In the genomic region with DNA sequence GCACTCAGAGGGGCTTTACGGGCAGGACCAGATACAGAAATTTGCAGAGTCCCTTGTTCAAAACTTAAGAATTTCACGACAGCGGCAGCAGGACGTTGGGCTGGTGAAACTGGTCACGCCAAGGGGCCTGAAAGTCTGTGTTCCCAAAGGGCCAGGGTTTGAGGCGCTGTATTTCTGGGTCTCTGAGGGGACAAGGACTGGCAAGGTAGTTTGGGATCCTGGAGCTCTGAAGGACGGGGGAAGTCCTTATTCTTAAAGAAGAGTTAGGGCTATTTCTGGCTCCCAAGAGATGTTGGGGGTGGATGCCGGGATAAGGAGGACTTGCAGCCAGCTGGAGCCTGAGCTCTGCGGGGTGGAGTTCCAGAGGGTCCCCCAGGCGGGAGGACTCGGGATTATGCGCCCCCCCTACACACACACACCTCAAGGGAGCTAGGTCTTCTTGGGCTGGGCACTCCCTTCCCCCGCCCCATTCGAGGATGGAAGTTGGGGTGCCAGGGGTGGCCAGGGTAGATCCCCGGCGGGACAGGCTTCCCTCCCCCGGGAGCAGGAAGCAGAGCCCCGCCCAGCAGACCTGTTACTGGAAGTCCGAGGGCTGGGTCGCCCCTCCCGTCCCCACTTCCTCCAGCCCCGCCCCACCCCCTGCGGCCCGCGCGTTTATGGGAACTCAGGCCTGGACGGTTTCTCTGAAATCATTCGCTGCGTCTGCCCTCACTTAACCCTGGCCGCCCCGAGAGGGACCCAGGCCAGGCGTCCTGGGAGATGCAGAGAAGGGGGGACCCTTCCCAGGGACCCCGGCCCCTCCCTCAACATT, we compare ENCODE assay signal across 8 cellular contexts. TPM values are rescaled to one million over a fixed set of nuclear protein-coding genes. Genes with fewer than 3 reads are reported as not detected.
A peak's percentile ranks its signal among the peaks of the same experiment; 100 is the strongest.
DNase-seq lines count a peak whose midpoint lies in the region; ATAC-seq and TF ChIP-seq lines count a peak whose summit lies in the region.

No MANE protein-coding gene starts in this region.

- H2BK120ac ChIP-seq in neuronal stem cell (ENCODE audit: low read depth, low read length): no peak overlapping the region

- H3K4me3 ChIP-seq in foreskin fibroblast (ENCODE audit: low read depth in 1 of 2, low read length in 2 of 2) (peak overlapping the region; percentile 48 to 55), neuronal stem cell (ENCODE audit: low read length in 2 of 2) (peak overlapping the region in 1 of 2 donors; percentile 37), thymus (ENCODE audit: low read length) (peak overlapping the region; percentile 71)

- H3K9ac ChIP-seq in neuronal stem cell (ENCODE audit: low read depth, low read length, poor library complexity): no peak overlapping the region

- H3K14ac ChIP-seq in neuronal stem cell (ENCODE audit: low read length): no peak overlapping the region

- H2BK12ac ChIP-seq in neuronal stem cell (ENCODE audit: low read length): no peak overlapping the region

- ATAC-seq in HG02678 (IDR thresholded peaks at IDR 0.05; ENCODE audit: unreplicated experiment): peak; percentile 37

- peak overlapping the region; percentile 61 for H3K18ac ChIP-seq in neuronal stem cell (ENCODE audit: low read length)

- H3K9me3 ChIP-seq in neuronal stem cell (replicated peaks in 1 of 2; ENCODE audit: control insufficient read depth in 2 of 2, insufficient read depth in 1 of 2, low read depth in 1 of 2, low read length in 2 of 2): no peaks in the 10 kb centered on the region
- no peaks in the 10 kb centered on the region for H3K9me3 ChIP-seq in thymus (ENCODE audit: control insufficient read depth)

- peaks cover 0 to 82% (median 29%) of the 10 kb centered on the region in 3 experiments for H3K27me3 ChIP-seq in neuronal stem cell (ENCODE audit: control insufficient read depth in 3 of 3, insufficient read depth in 3 of 3, low read depth in 1 of 3, low read length in 3 of 3)
- peaks cover 9% of the 10 kb centered on the region for H3K27me3 ChIP-seq in thymus (ENCODE audit: control insufficient read depth, insufficient read depth)

- no peaks in the 10 kb centered on the region for H3K79me1 ChIP-seq in neuronal stem cell (ENCODE audit: low read depth, low read length)

- H3K4me1 ChIP-seq in neuronal stem cell (ENCODE audit: control insufficient read depth in 2 of 2, insufficient read depth in 1 of 2, low read depth in 1 of 2, low read length in 2 of 2) (peaks cover 17 to 33% of the 10 kb centered on the region in 2 donors), thymus (ENCODE audit: control insufficient read depth, insufficient read depth, low read length) (peaks cover 26% of the 10 kb centered on the region)

- no peak overlapping the region for H2AK5ac ChIP-seq in neuronal stem cell (ENCODE audit: low read depth, low read length)

- no peak overlapping the region for H4K91ac ChIP-seq in neuronal stem cell (ENCODE audit: low read depth, low read length, poor library complexity)

- H2BK15ac ChIP-seq in neuronal stem cell (ENCODE audit: low read length): peak overlapping the region; percentile 53

- peak overlapping the region; percentile 37 for H3K4me2 ChIP-seq in neuronal stem cell (ENCODE audit: insufficient read depth, low read length, poor library complexity, severe bottlenecking)

- no peak overlapping the region for H3K4ac ChIP-seq in neuronal stem cell (ENCODE audit: low read length)

- WGBS in neuronal stem cell (ENCODE audit: extremely low coverage in 2 of 2, insufficient read length in 2 of 2, insufficient replicate concordance in 1 of 2), 2 donors: no CpG with 5 or more reads among the region's 33 CpGs
- 1% methylated on average over 33 of the region's 33 CpGs for WGBS in thymus

- no peak for TF ChIP-seq CTCF in foreskin fibroblast (IDR thresholded peaks at IDR 0.05; ENCODE audit: low read depth, low read length)

- H3K36me3 ChIP-seq in neuronal stem cell (replicated peaks in 1 of 2; ENCODE audit: control insufficient read depth in 2 of 2, insufficient read depth in 2 of 2, low read length in 2 of 2): peaks cover 0 to under 1% of the 10 kb centered on the region in 2 donors
- peaks cover 6% of the 10 kb centered on the region for H3K36me3 ChIP-seq in thymus (ENCODE audit: control insufficient read depth, insufficient read depth)

- H4K8ac ChIP-seq in neuronal stem cell (ENCODE audit: low read depth, low read length): no peak overlapping the region

- H3K23ac ChIP-seq in neuronal stem cell (ENCODE audit: low read depth, low read length, poor library complexity): peak overlapping the region; percentile 60

- H2BK5ac ChIP-seq in neuronal stem cell (ENCODE audit: low read length): no peak overlapping the region

- H3K27ac ChIP-seq in neuronal stem cell (replicated peaks; ENCODE audit: low read length): no peak overlapping the region
- H3K27ac ChIP-seq in thymus (ENCODE audit: low read depth): peak overlapping the region; percentile 92

- H2AFZ ChIP-seq in neuronal stem cell (ENCODE audit: low read length): peak overlapping the region; percentile 84

- DNase-seq in DMS53 treated with DMSO at 0.1 percent for 48 hours (lab: John Stamatoyannopoulos, UW; ENCODE audit: unreplicated experiment): peak; percentile 44
- peak; percentile 65 for DNase-seq in activated T-helper 9 cell treated with anti-CD3 and anti-CD28 coated beads, Interleukin-2, amount 50 U/mL, for 16 hours (ENCODE audit: low read depth)
- DNase-seq in foreskin fibroblast: peak; percentile 72 to 86
- DNase-seq in neuronal stem cell (ENCODE audit: low spot score): no peak
- no peak for DNase-seq in SK-N-DZ (ENCODE audit: low spot score)

TF ChIP-seq in PFSK-1, 5 proteins besides CTCF, POLR2A, EP300 and RAD21:
- TF ChIP-seq POLR2AphosphoS5 (IDR thresholded peaks at IDR 0.05; ENCODE audit: low read depth, low read length): peak; percentile 50
- TF ChIP-seq, protein P1, sequence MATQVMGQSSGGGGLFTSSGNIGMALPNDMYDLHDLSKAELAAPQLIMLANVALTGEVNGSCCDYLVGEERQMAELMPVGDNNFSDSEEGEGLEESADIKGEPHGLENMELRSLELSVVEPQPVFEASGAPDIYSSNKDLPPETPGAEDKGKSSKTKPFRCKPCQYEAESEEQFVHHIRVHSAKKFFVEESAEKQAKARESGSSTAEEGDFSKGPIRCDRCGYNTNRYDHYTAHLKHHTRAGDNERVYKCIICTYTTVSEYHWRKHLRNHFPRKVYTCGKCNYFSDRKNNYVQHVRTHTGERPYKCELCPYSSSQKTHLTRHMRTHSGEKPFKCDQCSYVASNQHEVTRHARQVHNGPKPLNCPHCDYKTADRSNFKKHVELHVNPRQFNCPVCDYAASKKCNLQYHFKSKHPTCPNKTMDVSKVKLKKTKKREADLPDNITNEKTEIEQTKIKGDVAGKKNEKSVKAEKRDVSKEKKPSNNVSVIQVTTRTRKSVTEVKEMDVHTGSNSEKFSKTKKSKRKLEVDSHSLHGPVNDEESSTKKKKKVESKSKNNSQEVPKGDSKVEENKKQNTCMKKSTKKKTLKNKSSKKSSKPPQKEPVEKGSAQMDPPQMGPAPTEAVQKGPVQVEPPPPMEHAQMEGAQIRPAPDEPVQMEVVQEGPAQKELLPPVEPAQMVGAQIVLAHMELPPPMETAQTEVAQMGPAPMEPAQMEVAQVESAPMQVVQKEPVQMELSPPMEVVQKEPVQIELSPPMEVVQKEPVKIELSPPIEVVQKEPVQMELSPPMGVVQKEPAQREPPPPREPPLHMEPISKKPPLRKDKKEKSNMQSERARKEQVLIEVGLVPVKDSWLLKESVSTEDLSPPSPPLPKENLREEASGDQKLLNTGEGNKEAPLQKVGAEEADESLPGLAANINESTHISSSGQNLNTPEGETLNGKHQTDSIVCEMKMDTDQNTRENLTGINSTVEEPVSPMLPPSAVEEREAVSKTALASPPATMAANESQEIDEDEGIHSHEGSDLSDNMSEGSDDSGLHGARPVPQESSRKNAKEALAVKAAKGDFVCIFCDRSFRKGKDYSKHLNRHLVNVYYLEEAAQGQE (IDR thresholded peaks at IDR 0.05; ENCODE audit: insufficient read depth in 1 of 2, low read depth in 2 of 2, low read length in 2 of 2): no peak
- TF ChIP-seq FOXP2 (optimal IDR thresholded peaks at IDR 0.05; ENCODE audit: borderline replicate concordance, extremely low read depth, extremely low read length, insufficient read depth): peak; percentile 80
- no peak for TF ChIP-seq TAF1 (IDR thresholded peaks at IDR 0.05; ENCODE audit: borderline replicate concordance, insufficient read depth, low read length)
- TF ChIP-seq SIN3A (IDR thresholded peaks at IDR 0.05; ENCODE audit: borderline replicate concordance, insufficient read depth, low read length): 0 out of 2 replicates have a peak, but pooled peaks have one; percentile 18

RNA-seq across cellular contexts. Expression of a gene that starts 5.6 kb away (rescaled TPM):
- 76.7 TPM for polyA plus RNA-seq in PFSK-1 (2012; ENCODE audit: insufficient read length, low read depth)
- 1.8 TPM for polyA plus RNA-seq in neuronal stem cell (2013, experiment 1 of 2)
- polyA plus RNA-seq in neuronal stem cell (2013, experiment 2 of 2): 1.5 TPM
- polyA plus RNA-seq in thymus: 62.9 TPM
- 0.08 and 0.69 TPM in 2 replicates for polyA plus RNA-seq in SK-N-DZ (2014; cell fraction: cytosol; rRNA removed)
- 0.34 and 1.4 TPM in 2 replicates for polyA plus RNA-seq in SK-N-DZ (2014; cell fraction: nucleus; rRNA removed)

RNA-seq across cellular contexts. Expression of a gene that starts 23.6 kb away (rescaled TPM):
- polyA plus RNA-seq in PFSK-1 (2012; ENCODE audit: insufficient read length, low read depth): not detected
- 0.42 TPM for polyA plus RNA-seq in neuronal stem cell (2013, experiment 1 of 2)
- polyA plus RNA-seq in neuronal stem cell (2013, experiment 2 of 2): 0.43 TPM
- polyA plus RNA-seq in thymus: 2.0 TPM
- not detected in 2 replicates for polyA plus RNA-seq in SK-N-DZ (2014; cell fraction: cytosol; rRNA removed)
- polyA plus RNA-seq in SK-N-DZ (2014; cell fraction: nucleus; rRNA removed): not detected in 2 replicates

RNA-seq across cellular contexts. Expression of a gene that starts 54.8 kb away (rescaled TPM):
- 98.8 TPM for polyA plus RNA-seq in PFSK-1 (2012; ENCODE audit: insufficient read length, low read depth)
- 28.4 TPM for polyA plus RNA-seq in neuronal stem cell (2013, experiment 1 of 2)
- 27.8 TPM for polyA plus RNA-seq in neuronal stem cell (2013, experiment 2 of 2)
- polyA plus RNA-seq in thymus: 48.7 TPM
- 0.13 TPM in 1 of 2 replicates, not detected in the other for polyA plus RNA-seq in SK-N-DZ (2014; cell fraction: cytosol; rRNA removed)
- 0.22 TPM in 1 of 2 replicates, not detected in the other for polyA plus RNA-seq in SK-N-DZ (2014; cell fraction: nucleus; rRNA removed)

RNA-seq across cellular contexts. Expression of a gene that starts 55.2 kb away (rescaled TPM):
- polyA plus RNA-seq in PFSK-1 (2012; ENCODE audit: insufficient read length, low read depth): not detected
- not detected for polyA plus RNA-seq in neuronal stem cell (2013, experiment 1 of 2)
- polyA plus RNA-seq in neuronal stem cell (2013, experiment 2 of 2): not detected
- polyA plus RNA-seq in thymus: 0.09 TPM
- polyA plus RNA-seq in SK-N-DZ (2014; cell fraction: cytosol; rRNA removed): not detected in 2 replicates
- not detected in 2 replicates for polyA plus RNA-seq in SK-N-DZ (2014; cell fraction: nucleus; rRNA removed)

Comparison
In these comparisons a context has a peak if more than half of its experiments do, and no peak if none do; other contexts are left out.
1. DNase-seq: peak in DMS53 treated with DMSO at 0.1 percent for 48 hours (single experiment), activated T-helper 9 cell treated with anti-CD3 and anti-CD28 coated beads, Interleukin-2, amount 50 U/mL, for 16 hours (single experiment) and foreskin fibroblast (2 of 2); none in neuronal stem cell (single experiment) and SK-N-DZ (single experiment).